2 cellular contexts compared by ENCODE assay signal in genomic region chr17:33522623-33523022, GRCh38.
TF ChIP-seq lines count a peak whose summit lies in the region.

No MANE protein-coding gene starts in this region.

TF ChIP-seq in SK-N-SH, 30 proteins besides CTCF, POLR2A, EP300 and RAD21 (continued from another document):
- no peak for TF ChIP-seq EZH2phosphoT487 (IDR thresholded peaks at IDR 0.05; ENCODE audit: borderline replicate concordance, low read depth)
- no peak for TF ChIP-seq SMC3 (IDR thresholded peaks at IDR 0.05; ENCODE audit: low read depth, low read length)
- no peak for TF ChIP-seq ELF1 (IDR thresholded peaks at IDR 0.05)
- TF ChIP-seq RCOR1 (IDR thresholded peaks at IDR 0.05; ENCODE audit: low read length) = no peak
- TF ChIP-seq REST (IDR thresholded peaks at IDR 0.05; ENCODE audit: low read depth, low read length) = no peak
- TF ChIP-seq POLR2AphosphoS5 (IDR thresholded peaks at IDR 0.05; ENCODE audit: low read depth, low read length) = no peak
- TF ChIP-seq MEF2A (IDR thresholded peaks at IDR 0.05; ENCODE audit: borderline replicate concordance, low read depth) = no peak
- TF ChIP-seq FOXM1 (IDR thresholded peaks at IDR 0.05; ENCODE audit: low read depth) = no peak
- TF ChIP-seq ZBTB33 (IDR thresholded peaks at IDR 0.05; ENCODE audit: borderline replicate concordance, low read depth) = no peak
- TF ChIP-seq FOSL2 (IDR thresholded peaks at IDR 0.05; ENCODE audit: borderline replicate concordance, low read depth) = no peak
- no peak for TF ChIP-seq TCF12 (IDR thresholded peaks at IDR 0.05)
- no peak for TF ChIP-seq RXRA (IDR thresholded peaks at IDR 0.05; ENCODE audit: borderline replicate concordance, low read depth)

TF ChIP-seq in SK-N-SH treated with all-trans-retinoic acid at 6 μM for 48 hours, 23 proteins besides CTCF, POLR2A, EP300 and RAD21 (continued from another document):
- no peak for TF ChIP-seq POU6F1 (CRISPR knock-in tag; IDR thresholded peaks at IDR 0.05; ENCODE audit: borderline replicate concordance, low read depth)
- TF ChIP-seq ZC3H10 (CRISPR knock-in tag; IDR thresholded peaks at IDR 0.05) = no peak
- no peak for TF ChIP-seq RARB (CRISPR knock-in tag; IDR thresholded peaks at IDR 0.05)
- TF ChIP-seq TSHZ2 (CRISPR knock-in tag; IDR thresholded peaks at IDR 0.05) = no peak
- no peak for TF ChIP-seq ZNF70 (CRISPR knock-in tag; IDR thresholded peaks at IDR 0.05)
- no peak for TF ChIP-seq ARNTL (CRISPR knock-in tag; IDR thresholded peaks at IDR 0.05; ENCODE audit: borderline replicate concordance, low read depth)
